Comparison of ENCODE assay signal across 8 cellular contexts in genomic region chr12:6537580-6538419, GRCh38. TPM values are rescaled to one million over a fixed set of nuclear protein-coding genes. Genes with fewer than 3 reads are reported as not detected.
A peak's percentile ranks its signal among the peaks of the same experiment; 100 is the strongest.
DNase-seq lines count a peak whose midpoint lies in the region; ATAC-seq and TF ChIP-seq lines count a peak whose summit lies in the region.
"Not testable (repeated sequence)": the region's sequence is repeated elsewhere in the genome, so short reads cannot be mapped to it uniquely, and the experiment has no call there.

No MANE protein-coding gene starts in this region.

- peaks cover 10% of the 10 kb centered on the region for H3K4me1 ChIP-seq in KMS-11 (ENCODE audit: low read depth, poor library complexity, severe bottlenecking)
- H3K4me1 ChIP-seq in body of pancreas, result peaks cover 34% of the 10 kb centered on the region

- WGBS in body of pancreas, 2 donors, result 31 to 44% methylated on average over 9 to 17 of the region's 17 CpGs

- DNase-seq in DMS153 treated with DMSO at 0.1 percent for 48 hours (lab: John Stamatoyannopoulos, UW; ENCODE audit: unreplicated experiment) (peak; percentile 61), body of pancreas (peak; percentile 85 to 87 (median 86)), left ventricle myocardium superior (peak; percentile 87), posterior cingulate gyrus (peak; percentile 67 to 96 (median 82)), superior temporal gyrus (ENCODE audit: extremely low spot score) (peak; percentile 90)
- DNase-seq in NK-92 treated with Interleukin-12 subunit alpha and Interleukin-12 subunit beta, amount 100 ng/mL, for 24 hours (lab: John Stamatoyannopoulos, UW), result peak; percentile 26
- DNase-seq in activated CD4-positive, alpha-beta T cell treated with anti-CD3 and anti-CD28 coated beads for 4 hours, result peak; percentile 80 to 84

- H3K9me3 ChIP-seq in body of pancreas, result not testable (repeated sequence)

- H3K4me3 ChIP-seq in KMS-11 (IDR thresholded peaks at IDR 0.05; ENCODE audit: insufficient read depth, low read depth, low read length); body of pancreas: not testable (repeated sequence)

- H3K9ac ChIP-seq in KMS-11, result not testable (repeated sequence)

- intact Hi-C loops in body of pancreas (cut with DNase I); left ventricle myocardium superior (cut with micrococcal nuclease): not testable (repeated sequence)
- intact Hi-C loops in posterior cingulate gyrus (cut with DNase I), result loop anchor here (2.0 kb wide), 1 partner anchor 115 kb away; no protein-coding TSS in a partner anchor

- ATAC-seq in body of pancreas, left ventricle myocardium superior: not testable (repeated sequence)

- H3K27ac ChIP-seq in KMS-11 (peak overlapping the region; percentile 99), body of pancreas (peak overlapping the region in 3 of 4 donors; percentile 61 to 91 (median 73))

- H3K27me3 ChIP-seq in KMS-11 (ENCODE audit: insufficient read depth, low read depth); body of pancreas: not testable (repeated sequence)

- not testable (repeated sequence) for H2AFZ ChIP-seq in KMS-11 (ENCODE audit: low read depth)

- TF ChIP-seq CTCF in KMS-11 (conservative IDR thresholded peaks at IDR 0.05; ENCODE audit: low read depth, low read length) (peak; percentile 81), body of pancreas (IDR thresholded peaks at IDR 0.05) (peak; percentile 77 to 89 (median 86))

- peaks cover 34% of the 10 kb centered on the region for H3K79me2 ChIP-seq in KMS-11 (ENCODE audit: insufficient read depth, low read depth)

- H4K20me1 ChIP-seq in KMS-11 (ENCODE audit: insufficient read depth), result peaks cover 18% of the 10 kb centered on the region; the same call in 1 of the 2 replicates

- peak in 1 of 3 donors; percentile 17 for TF ChIP-seq POLR2A in body of pancreas (IDR thresholded peaks at IDR 0.05)

- not testable (repeated sequence) for H3K4me2 ChIP-seq in KMS-11

- not testable (repeated sequence) for H3K36me3 ChIP-seq in KMS-11 (ENCODE audit: insufficient read depth)
- H3K36me3 ChIP-seq in body of pancreas (replicated peaks in 1 of 2; ENCODE audit: insufficient read depth in 1 of 2, low read depth in 2 of 2), result peaks cover 0 to 17% of the 10 kb centered on the region in 2 donors

RNA-seq across cellular contexts. Expression of gene GAPDH, which starts 3.5 kb away (rescaled TPM):
- 100 to 1,000 TPM; 311 to 476 TPM for total RNA-seq in body of pancreas
- total RNA-seq in left ventricle myocardium superior, result 4,526 TPM

RNA-seq across cellular contexts. Expression of gene IFFO1, which starts 18.0 kb away (rescaled TPM):
- 10 to 100 TPM; 11.4 to 13.2 TPM for total RNA-seq in body of pancreas
- 14.9 TPM for total RNA-seq in left ventricle myocardium superior

RNA-seq across cellular contexts. Expression of gene NOP2, which starts 30.3 kb away (rescaled TPM):
- 10 to 100 TPM; 10.9 to 83.1 TPM for total RNA-seq in body of pancreas
- total RNA-seq in left ventricle myocardium superior, result 16.1 TPM

RNA-seq across cellular contexts. Expression of gene NCAPD2, which starts 43.9 kb away (rescaled TPM):
- 10 to 100 TPM in 1 of 2 donors, 1 to 10 TPM in 1; 9.3 to 46.1 TPM for total RNA-seq in body of pancreas
- total RNA-seq in left ventricle myocardium superior, result 13.1 TPM

RNA-seq across cellular contexts. Expression of gene MRPL51, which starts 44.7 kb away (rescaled TPM):
- total RNA-seq in body of pancreas, result 10 to 100 TPM; 23.6 to 25.1 TPM
- 275 TPM for total RNA-seq in left ventricle myocardium superior

Comparison
In these comparisons a context has a peak if more than half of its experiments do, and no peak if none do; other contexts are left out.
1. DNase-seq: peak in every context shown above with its lines; median percentile 90 in superior temporal gyrus; 87 in left ventricle myocardium superior; 86 in body of pancreas; 82 in posterior cingulate gyrus; 82 in activated CD4-positive, alpha-beta T cell treated with anti-CD3 and anti-CD28 coated beads for 4 hours; 61 in DMS153 treated with DMSO at 0.1 percent for 48 hours; 26 in NK-92 treated with Interleukin-12 subunit alpha and Interleukin-12 subunit beta, amount 100 ng/mL, for 24 hours.